ENCODE assay signal across 25 cellular contexts in genomic region chr13:52141299-52141698, GRCh38. TPM values are rescaled to one million over a fixed set of nuclear protein-coding genes. Genes with fewer than 3 reads are reported as not detected.
DNase-seq lines count a peak whose midpoint lies in the region; FAIRE-seq and TF ChIP-seq lines count a peak whose summit lies in the region.
"Had no signal": no experiment of that assay in that cellular context is flagged by ENCODE, and none has a peak within 500 bp of the region (broad histone marks: within the 10 kb centered on the region; RNA-seq: fewer than 3 reads in every experiment).

No MANE protein-coding gene starts in this region.

- dilution Hi-C loops in keratinocyte (cut with MboI; ENCODE audit: extremely low pct_ligation_motif_present, low sequenced_read_pairs), result no loop called here

- H3K36me3 ChIP-seq in GM23248 (ENCODE audit: low read depth) (peaks cover 9% of the 10 kb centered on the region; the same call in 1 of the 2 replicates), keratinocyte (ENCODE audit: control insufficient read depth in 2 of 2, extremely low read depth in 1 of 2, insufficient read depth in 2 of 2, low read length in 2 of 2) (no peaks in the 10 kb centered on the region)
- H3K36me3 ChIP-seq: WERI-Rb-1 had no signal

- H3K4me2 ChIP-seq in GM23248 (ENCODE audit: unreplicated experiment), result no peak overlapping the region
- no peak overlapping the region for H3K4me2 ChIP-seq in keratinocyte (ENCODE audit: control insufficient read depth, extremely low read depth, insufficient read depth, low read depth, low read length)

- DNase-seq in GM23248 (peak; percentile 6), SK-MEL-5 (ENCODE audit: low read depth, low spot score) (peak; percentile 33), keratinocyte (ENCODE audit: low read depth, low spot score) (no peak), retinal pigment epithelial cell (ENCODE audit: low read depth) (no peak), GM10266 (ENCODE audit: extremely low spot score) (no peak), NCI-H774 (lab: John Stamatoyannopoulos, UW) (no peak)
- no peak for DNase-seq in stimulated activated CD8-positive, alpha-beta memory T cell treated with anti-CD3 and anti-CD28 coated beads, Interleukin-4, amount 100 ng/mL, for 48 hours
- DNase-seq: activated CD4-positive, alpha-beta T cell treated with anti-CD3 and anti-CD28 coated beads for 48 hours; activated naive CD4-positive, alpha-beta T cell treated with anti-CD3 and anti-CD28 coated beads, Interleukin-2, amount 50 U/mL, for 16 hours; cerebellar nuclear complex; dorsolateral prefrontal cortex; left ventricle myocardium superior; midbrain; natural killer cell; NCI-H1436; NCI-H226; NCI-H526 treated with DMSO at 0.1 percent for 48 hours; nucleus accumbens; stimulated activated CD4-positive, alpha-beta T cell treated with anti-CD3 and anti-CD28 coated beads, Interleukin-4, amount 100 ng/mL, for 24 hours; T-helper 9 cell; transverse colon; WERI-Rb-1 had no signal

- H3K27me3 ChIP-seq in GM23248 (replicated peaks; ENCODE audit: insufficient read depth), result no peaks in the 10 kb centered on the region
- H3K27me3 ChIP-seq in keratinocyte (ENCODE audit: control insufficient read depth, extremely low read depth, insufficient read depth, low read length), result no peaks in the 10 kb centered on the region
- H3K27me3 ChIP-seq: dorsolateral prefrontal cortex, transverse colon had no signal

- H2AFZ ChIP-seq in GM23248 (no peak overlapping the region), keratinocyte (ENCODE audit: control insufficient read depth, low read length) (no peak overlapping the region)

- no peaks in the 10 kb centered on the region for H3K9me2 ChIP-seq in GM23248 (ENCODE audit: insufficient read depth)

- in situ Hi-C loops in GM23248 (cut with MboI), result loop anchor here (25.0 kb wide), 1 partner anchor 704 kb away; no protein-coding TSS in a partner anchor
- in situ Hi-C loops in SK-MEL-5 (cut with HindIII; ENCODE audit: low pct_unique_long_range_greater_than_20kb, low sequenced_read_pairs), result no loop called here

- H3K9ac ChIP-seq in GM23248 (no peak overlapping the region), keratinocyte (ENCODE audit: control insufficient read depth, extremely low read depth, insufficient read depth, low read length) (no peak overlapping the region)

- no peaks in the 10 kb centered on the region for H3F3A ChIP-seq in GM23248 (ENCODE audit: insufficient read depth)

- H3K27ac ChIP-seq in GM23248, result no peak overlapping the region
- H3K27ac ChIP-seq in keratinocyte (ENCODE audit: control insufficient read depth, insufficient read depth, low read length), result no peak overlapping the region
- H3K27ac ChIP-seq: transverse colon, WERI-Rb-1 had no signal

- no peaks in the 10 kb centered on the region for H4K20me1 ChIP-seq in GM23248 (ENCODE audit: insufficient read depth)
- no peaks in the 10 kb centered on the region for H4K20me1 ChIP-seq in keratinocyte (ENCODE audit: control insufficient read depth, extremely low read depth, insufficient read depth, low read length)

- H3K4me3 ChIP-seq in GM23248, result no peak overlapping the region
- H3K4me3 ChIP-seq in keratinocyte (ENCODE audit: control insufficient read depth in 2 of 3, extremely low read depth in 1 of 3, insufficient read depth in 2 of 3, low read depth in 1 of 3, low read length in 3 of 3), result no peak overlapping the region
- H3K4me3 ChIP-seq in retinal pigment epithelial cell (ENCODE audit: low read length), result no peak overlapping the region
- H3K4me3 ChIP-seq: dorsolateral prefrontal cortex, GM12878, transverse colon had no signal

- H3K4me1 ChIP-seq in GM23248 (ENCODE audit: insufficient read depth) (no peaks in the 10 kb centered on the region), keratinocyte (ENCODE audit: control insufficient read depth, extremely low read depth, insufficient read depth, low read length) (no peaks in the 10 kb centered on the region)
- H3K4me1 ChIP-seq: transverse colon had no signal

- TF ChIP-seq CTCF in keratinocyte (optimal IDR thresholded peaks at IDR 0.05 in 1 of 3, IDR thresholded peaks at IDR 0.05 in 1 of 3, conservative IDR thresholded peaks at IDR 0.05 in 1 of 3; ENCODE audit: extremely low read depth in 1 of 3, insufficient read depth in 2 of 3, low read length in 3 of 3), result no peak
- peak; percentile 10 for TF ChIP-seq CTCF in retinal pigment epithelial cell (conservative IDR thresholded peaks at IDR 0.05; ENCODE audit: low read depth, low read length)
- TF ChIP-seq CTCF in GM10266 (IDR thresholded peaks at IDR 0.05; ENCODE audit: control insufficient read depth, insufficient read depth, low read depth, missing control alignments), result no peak

- no peaks in the 10 kb centered on the region for H3K9me3 ChIP-seq in GM23248 (ENCODE audit: low read depth)
- H3K9me3 ChIP-seq in keratinocyte (ENCODE audit: control insufficient read depth, low read depth, low read length), result no peaks in the 10 kb centered on the region
- H3K9me3 ChIP-seq: transverse colon had no signal

- H3K79me2 ChIP-seq in GM23248 (ENCODE audit: insufficient read depth) (no peaks in the 10 kb centered on the region), keratinocyte (ENCODE audit: control insufficient read depth, insufficient read depth, low read length) (no peaks in the 10 kb centered on the region)

- 79 to 80% methylated on average over 2 of the region's 2 CpGs for WGBS in GM23248 (ENCODE audit: low coverage in 1 of 2, low lambda C conversion rate in 2 of 2, missing lambda C conversion rate in 2 of 2), 2 experiments

- peak; percentile 39 for FAIRE-seq in keratinocyte (lab: Jason Lieb, UNC)
- FAIRE-seq: GM12878, H54 had no signal

- no peaks in the 10 kb centered on the region for H3K9me1 ChIP-seq in keratinocyte (ENCODE audit: control insufficient read depth, extremely low read depth, insufficient read depth, low read length)

RNA-seq across cellular contexts. Expression of gene NEK5, which starts 12.4 kb away (rescaled TPM):
- not detected in 2 replicates for total RNA-seq in GM23248 (2014; rRNA removed; shearing (Covaris generic))
- 0.13 and 0.19 TPM in 2 replicates for polyA plus RNA-seq in GM23248 (2016; fragmentation: Nextera tagmentation; extraction: Ambion mirVana)
- 0.05 and 0.08 TPM in 2 replicates for total RNA-seq in SK-MEL-5 (2014; rRNA removed; shearing (Covaris generic))
- polyA plus RNA-seq in SK-MEL-5 (2015; cell fraction: cytosol; rRNA removed), result 0.18 TPM in 1 of 2 replicates, not detected in the other
- 0.22 TPM in 1 of 2 replicates, not detected in the other for polyA plus RNA-seq in SK-MEL-5 (2015; cell fraction: nucleus; rRNA removed)
- 0.11 to 0.45 TPM (median 0.21 TPM) in 3 replicates for polyA plus RNA-seq in keratinocyte
- 0.45 TPM for polyA plus RNA-seq in keratinocyte (2011; ENCODE audit: low read depth)
- 0.25 and 0.28 TPM in 2 replicates for polyA plus RNA-seq in keratinocyte (2011; cell fraction: cytosol; rRNA removed)
- 0.76 and 1.1 TPM in 2 replicates for polyA plus RNA-seq in keratinocyte (2011; cell fraction: nucleus; rRNA removed)
- polyA plus RNA-seq in keratinocyte (2012; ENCODE audit: low replicate concordance), result 0.17 and 0.47 TPM in 2 replicates
- polyA minus RNA-seq in keratinocyte, result 0.22 to 0.33 TPM in 2 of 3 replicates, not detected in the other
- polyA minus RNA-seq in keratinocyte (2011; cell fraction: cytosol; rRNA and poly(A)+ RNA removed), result not detected
- polyA minus RNA-seq in keratinocyte (2011; cell fraction: nucleus; rRNA and poly(A)+ RNA removed), result 0.74 and 0.78 TPM in 2 replicates
- total RNA-seq: activated T-helper 2 cell treated with anti-CD3 and anti-CD28 coated beads, Interferon-gamma antibody, Interleukin-2, Interleukin-4, amounts not matched to agents 10 μg/mL and 5 μg/mL and 100 μg/mL, durations not matched to agents 14 hours and 24 hours and 36 hours; GM12878 had no signal

RNA-seq across cellular contexts. Expression of gene NEK3, which starts 18.1 kb away (rescaled TPM):
- 8.9 and 12.0 TPM in 2 replicates for total RNA-seq in GM23248 (2014; rRNA removed; shearing (Covaris generic))
- 8.8 and 11.1 TPM in 2 replicates for polyA plus RNA-seq in GM23248 (2016; fragmentation: Nextera tagmentation; extraction: Ambion mirVana)
- 7.6 and 8.1 TPM in 2 replicates for total RNA-seq in SK-MEL-5 (2014; rRNA removed; shearing (Covaris generic))
- 4.1 and 5.8 TPM in 2 replicates for polyA plus RNA-seq in SK-MEL-5 (2015; cell fraction: cytosol; rRNA removed)
- 40.9 and 51.3 TPM in 2 replicates for polyA plus RNA-seq in SK-MEL-5 (2015; cell fraction: nucleus; rRNA removed)
- 5.1 to 11.1 TPM (median 6.7 TPM) in 3 replicates for polyA plus RNA-seq in keratinocyte
- polyA plus RNA-seq in keratinocyte (2011; ENCODE audit: low read depth), result 13.8 TPM
- 5.4 and 8.9 TPM in 2 replicates for polyA plus RNA-seq in keratinocyte (2011; cell fraction: cytosol; rRNA removed)
- 15.6 and 21.1 TPM in 2 replicates for polyA plus RNA-seq in keratinocyte (2011; cell fraction: nucleus; rRNA removed)
- 3.3 and 7.7 TPM in 2 replicates for polyA plus RNA-seq in keratinocyte (2012; ENCODE audit: low replicate concordance)
- 0.92 to 5.6 TPM (median 1.5 TPM) in 3 replicates for polyA minus RNA-seq in keratinocyte
- 2.5 TPM for polyA minus RNA-seq in keratinocyte (2011; cell fraction: cytosol; rRNA and poly(A)+ RNA removed)
- 1.7 and 3.8 TPM in 2 replicates for polyA minus RNA-seq in keratinocyte (2011; cell fraction: nucleus; rRNA and poly(A)+ RNA removed)

Comparison
In these comparisons a context has a peak if more than half of its experiments do, and no peak if none do; other contexts are left out.
1. DNase-seq: peak in GM23248 (single experiment) and SK-MEL-5 (single experiment); none in keratinocyte (single experiment), retinal pigment epithelial cell (single experiment), GM10266 (single experiment), NCI-H774 (single experiment) and stimulated activated CD8-positive, alpha-beta memory T cell treated with anti-CD3 and anti-CD28 coated beads, Interleukin-4, amount 100 ng/mL, for 48 hours (single experiment).